ENCODE assay signal across 9 cellular contexts in the genomic region with DNA sequence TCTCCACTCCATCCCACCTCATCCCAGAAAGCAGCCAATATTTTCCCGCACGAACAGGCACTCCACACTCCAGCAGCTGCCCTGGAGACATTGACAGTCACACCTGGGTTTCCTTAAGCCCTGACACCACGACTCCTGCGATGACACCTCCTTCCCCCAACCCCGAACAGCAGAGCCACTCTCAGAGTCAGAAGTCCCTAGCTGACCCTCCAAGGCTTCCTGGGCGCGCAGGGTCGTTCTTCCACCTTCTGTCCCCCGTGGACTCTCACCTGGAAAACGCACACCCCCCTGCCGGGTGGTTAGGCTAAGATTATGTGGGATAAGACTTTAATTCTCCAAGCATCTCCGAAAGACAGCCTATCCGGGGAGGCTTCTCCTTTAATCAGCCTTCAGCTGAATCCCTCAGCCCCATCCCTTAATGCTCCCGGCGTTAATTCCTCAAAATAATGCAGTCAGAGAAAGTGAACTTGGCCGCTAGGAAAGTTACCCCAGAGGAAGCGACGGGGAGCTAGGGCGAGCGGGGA. TPM values are rescaled to one million over a fixed set of nuclear protein-coding genes. Genes with fewer than 3 reads are reported as not detected.
A peak's percentile ranks its signal among the peaks of the same experiment; 100 is the strongest.
DNase-seq lines count a peak whose midpoint lies in the region; ATAC-seq and TF ChIP-seq lines count a peak whose summit lies in the region.
"Had no signal": no experiment of that assay in that cellular context is flagged by ENCODE, and none has a peak within 500 bp of the region (broad histone marks: within the 10 kb centered on the region; RNA-seq: fewer than 3 reads in every experiment).

No MANE protein-coding gene starts in this region.

- H3K27ac ChIP-seq in ACC112 (ENCODE audit: low read depth, low read length) (no peak overlapping the region), mucosa of rectum (ENCODE audit: low read depth in 2 of 2, low read length in 2 of 2) (peak overlapping the region in 1 of 2 donors; percentile 11), vagina (peak overlapping the region; percentile 89)

- H3K79me2 ChIP-seq in ACC112 (ENCODE audit: control insufficient read depth, insufficient read depth, low read length, unreplicated experiment), result no peaks in the 10 kb centered on the region

- peak; percentile 26 for DNase-seq in RPMI8226
- peak; percentile 29 for DNase-seq in dermis blood vessel endothelial cell
- DNase-seq in vagina (ENCODE audit: extremely low spot score in 2 of 2), result no peak

- intact Hi-C loops in vagina (cut with DNase I), result no loop called here

- peak overlapping the region; percentile 64 for H2AFZ ChIP-seq in ACC112 (ENCODE audit: low read length, unreplicated experiment)

- no peaks in the 10 kb centered on the region for H3K36me3 ChIP-seq in ACC112 (ENCODE audit: insufficient read depth, low read length)
- no peaks in the 10 kb centered on the region for H3K36me3 ChIP-seq in mucosa of rectum (ENCODE audit: control insufficient read depth in 2 of 2, insufficient read depth in 2 of 2, low read length in 2 of 2)
- H3K36me3 ChIP-seq in vagina, result no peaks in the 10 kb centered on the region

- TF ChIP-seq CTCF in vagina (IDR thresholded peaks at IDR 0.05), result no peak

- ATAC-seq in GM19035 (IDR thresholded peaks at IDR 0.05; ENCODE audit: unreplicated experiment), result peak; percentile 4
- no peak for ATAC-seq in HG03571 (IDR thresholded peaks at IDR 0.05; ENCODE audit: unreplicated experiment)
- no peak for ATAC-seq in HG03196 (IDR thresholded peaks at IDR 0.05; ENCODE audit: unreplicated experiment)

- peak overlapping the region; percentile 92 for H3K4me3 ChIP-seq in ACC112 (ENCODE audit: low read depth, low read length)
- H3K4me3 ChIP-seq in mucosa of rectum (ENCODE audit: low read length in 2 of 2), result peak overlapping the region; percentile 45 to 70
- H3K4me3 ChIP-seq in vagina, result peak overlapping the region; percentile 87 to 97

- no peak for TF ChIP-seq POLR2A in vagina (IDR thresholded peaks at IDR 0.05)

- H3K4me1 ChIP-seq in ACC112 (ENCODE audit: control insufficient read depth, insufficient read depth, low read length, unreplicated experiment) (peaks cover 8% of the 10 kb centered on the region), mucosa of rectum (ENCODE audit: control insufficient read depth in 2 of 2, insufficient read depth in 2 of 2, low read length in 2 of 2) (peaks cover 21 to 36% of the 10 kb centered on the region in 2 donors), vagina (peaks cover 41% of the 10 kb centered on the region)

- H3K9me3 ChIP-seq in mucosa of rectum (ENCODE audit: control insufficient read depth in 2 of 2, low read length in 2 of 2) (no peaks in the 10 kb centered on the region), vagina (no peaks in the 10 kb centered on the region)

- H3K27me3 ChIP-seq in ACC112 (ENCODE audit: insufficient read depth, low read length), result peaks cover 6% of the 10 kb centered on the region; the same call in 1 of the 2 replicates
- no peaks in the 10 kb centered on the region for H3K27me3 ChIP-seq in mucosa of rectum (ENCODE audit: control insufficient read depth in 2 of 2, insufficient read depth in 2 of 2, low read length in 2 of 2)
- H3K27me3 ChIP-seq in vagina, result no peaks in the 10 kb centered on the region

- H3K9ac ChIP-seq in mucosa of rectum (ENCODE audit: low read depth in 1 of 2, low read length in 2 of 2), result peak overlapping the region; percentile 33 to 42

RNA-seq across cellular contexts. Expression of a gene that starts 1.1 kb away (rescaled TPM):
- total RNA-seq in dermis blood vessel endothelial cell, result 65.4 and 76.9 TPM in 2 replicates
- total RNA-seq in vagina, result 21.1 TPM

RNA-seq across cellular contexts. Expression of a gene that starts 7.2 kb away (rescaled TPM):
- total RNA-seq in dermis blood vessel endothelial cell (not detected in 2 replicates), vagina (not detected)
- total RNA-seq: glomerular endothelial cell had no signal

RNA-seq across cellular contexts. Expression of a gene that starts 37.2 kb away (rescaled TPM):
- total RNA-seq in dermis blood vessel endothelial cell (152 and 197 TPM in 2 replicates), vagina (74.4 TPM)

Comparison
In these comparisons a context has a peak if more than half of its experiments do, and no peak if none do; other contexts are left out.
1. DNase-seq: peak in RPMI8226 (single experiment) and dermis blood vessel endothelial cell (single experiment); none in vagina (0 of 2).
2. Peak in every context shown above with its lines, with median percentiles within 50 percentile points of each other: H3K4me3 ChIP-seq.